Comparison of ENCODE assay signal across 19 cellular contexts in genomic region chr6:37143585-37143984, GRCh38. TPM values are rescaled to one million over a fixed set of nuclear protein-coding genes. Genes with fewer than 3 reads are reported as not detected.
DNase-seq lines count a peak whose midpoint lies in the region; ATAC-seq and TF ChIP-seq lines count a peak whose summit lies in the region.
"Had no signal": no experiment of that assay in that cellular context is flagged by ENCODE, and none has a peak within 500 bp of the region (broad histone marks: within the 10 kb centered on the region; RNA-seq: fewer than 3 reads in every experiment).

No MANE protein-coding gene starts in this region.

- H3K4me1 ChIP-seq in lower lobe of right lung, result peaks cover 6% of the 10 kb centered on the region
- peaks cover 0 to 33% (median 2%) of the 10 kb centered on the region in 4 donors for H3K4me1 ChIP-seq in tibial artery

- H3K36me3 ChIP-seq in lower lobe of right lung (no peaks in the 10 kb centered on the region), tibial artery (no peaks in the 10 kb centered on the region)

- TF ChIP-seq CTCF in lower lobe of right lung (IDR thresholded peaks at IDR 0.05) (no peak), tibial artery (IDR thresholded peaks at IDR 0.05) (no peak)

- no peaks in the 10 kb centered on the region for H3K27me3 ChIP-seq in lower lobe of right lung (ENCODE audit: low read depth)
- no peaks in the 10 kb centered on the region for H3K27me3 ChIP-seq in tibial artery
- H3K27me3 ChIP-seq: body of pancreas had no signal

- H3K9me3 ChIP-seq in lower lobe of right lung (no peaks in the 10 kb centered on the region), tibial artery (no peaks in the 10 kb centered on the region)
- H3K9me3 ChIP-seq: body of pancreas had no signal

- CTCF ChIA-PET in activated CD4-positive, alpha-beta memory T cell treated with anti-CD3 and anti-CD28 coated beads for 36 hours (lab: Charles Lee), result interaction anchor here (1.2 kb wide), 1 partner anchor 28 kb away, joined by 4 read pairs; no protein-coding TSS in a partner anchor
- CTCF ChIA-PET in activated CD4-positive, alpha-beta memory T cell treated with anti-CD3 and anti-CD28 coated beads, Interleukin-2, amount 10 ng/mL, durations not matched to agents 7 days and 5 days (lab: Charles Lee), result no interaction called here

- peak; percentile 26 for ATAC-seq in activated T-helper 17 cell treated with anti-CD3 and anti-CD28 coated beads, Interleukin-2, amount 50 U/mL, for 72 hours (replicated peaks)
- ATAC-seq in lower lobe of right lung, result no peak
- ATAC-seq in effector memory CD8-positive, alpha-beta T cell (replicated peaks), result no peak

- H3K27ac Mint-ChIP-seq in activated CD4-positive, alpha-beta memory T cell treated with anti-CD3 and anti-CD28 coated beads for 36 hours, result peak overlapping the region; percentile 30
- H3K27ac Mint-ChIP-seq in activated CD4-positive, alpha-beta memory T cell treated with anti-CD3 and anti-CD28 coated beads, Interleukin-2, amount 10 ng/mL, durations not matched to agents 7 days and 5 days, result no peak overlapping the region
- H3K27ac Mint-ChIP-seq in activated T-helper 17 cell treated with anti-CD3 and anti-CD28 coated beads, Interleukin-2, amount 50 U/mL, for 72 hours, result peak overlapping the region; percentile 69
- peak overlapping the region in 1 of 2 donors; percentile 62 for H3K27ac Mint-ChIP-seq in effector memory CD8-positive, alpha-beta T cell

- no peak overlapping the region for H3K4me3 ChIP-seq in lower lobe of right lung
- no peak overlapping the region for H3K4me3 ChIP-seq in tibial artery
- H3K4me3 ChIP-seq: body of pancreas had no signal

- intact Hi-C loops in activated CD4-positive, alpha-beta memory T cell treated with anti-CD3 and anti-CD28 coated beads for 36 hours (cut with micrococcal nuclease), result no loop called here
- intact Hi-C loops in lower lobe of right lung (cut with DNase I) (no loop called here), tibial artery (cut with DNase I; ENCODE audit: low total_unique reads) (no loop called here)

- no peak overlapping the region for H3K4me3 Mint-ChIP-seq in activated CD4-positive, alpha-beta memory T cell treated with anti-CD3 and anti-CD28 coated beads for 36 hours
- H3K4me3 Mint-ChIP-seq in activated CD4-positive, alpha-beta memory T cell treated with anti-CD3 and anti-CD28 coated beads, Interleukin-2, amount 10 ng/mL, durations not matched to agents 7 days and 5 days, result no peak overlapping the region
- H3K4me3 Mint-ChIP-seq in activated T-helper 17 cell treated with anti-CD3 and anti-CD28 coated beads, Interleukin-2, amount 50 U/mL, for 72 hours, result no peak overlapping the region
- H3K4me3 Mint-ChIP-seq in effector memory CD8-positive, alpha-beta T cell, result no peak overlapping the region

- no peaks in the 10 kb centered on the region for H3K27me3 Mint-ChIP-seq in activated CD4-positive, alpha-beta memory T cell treated with anti-CD3 and anti-CD28 coated beads for 36 hours
- no peaks in the 10 kb centered on the region for H3K27me3 Mint-ChIP-seq in activated CD4-positive, alpha-beta memory T cell treated with anti-CD3 and anti-CD28 coated beads, Interleukin-2, amount 10 ng/mL, durations not matched to agents 7 days and 5 days
- no peaks in the 10 kb centered on the region for H3K27me3 Mint-ChIP-seq in activated T-helper 17 cell treated with anti-CD3 and anti-CD28 coated beads, Interleukin-2, amount 50 U/mL, for 72 hours
- H3K27me3 Mint-ChIP-seq in effector memory CD8-positive, alpha-beta T cell, result no peaks in the 10 kb centered on the region

- H3K4me1 Mint-ChIP-seq in activated CD4-positive, alpha-beta memory T cell treated with anti-CD3 and anti-CD28 coated beads for 36 hours (ENCODE audit: low read depth), result peaks cover 30% of the 10 kb centered on the region
- peaks cover 24% of the 10 kb centered on the region for H3K4me1 Mint-ChIP-seq in activated CD4-positive, alpha-beta memory T cell treated with anti-CD3 and anti-CD28 coated beads, Interleukin-2, amount 10 ng/mL, durations not matched to agents 7 days and 5 days
- peaks cover 20% of the 10 kb centered on the region for H3K4me1 Mint-ChIP-seq in activated T-helper 17 cell treated with anti-CD3 and anti-CD28 coated beads, Interleukin-2, amount 50 U/mL, for 72 hours
- H3K4me1 Mint-ChIP-seq in effector memory CD8-positive, alpha-beta T cell (ENCODE audit: low read depth in 2 of 2), result peaks cover 0 to 10% of the 10 kb centered on the region in 2 donors

- no peaks in the 10 kb centered on the region for H3K9me3 Mint-ChIP-seq in activated CD4-positive, alpha-beta memory T cell treated with anti-CD3 and anti-CD28 coated beads for 36 hours
- no peaks in the 10 kb centered on the region for H3K9me3 Mint-ChIP-seq in activated CD4-positive, alpha-beta memory T cell treated with anti-CD3 and anti-CD28 coated beads, Interleukin-2, amount 10 ng/mL, durations not matched to agents 7 days and 5 days
- H3K9me3 Mint-ChIP-seq in activated T-helper 17 cell treated with anti-CD3 and anti-CD28 coated beads, Interleukin-2, amount 50 U/mL, for 72 hours, result no peaks in the 10 kb centered on the region
- H3K9me3 Mint-ChIP-seq in effector memory CD8-positive, alpha-beta T cell, result no peaks in the 10 kb centered on the region

- no peaks in the 10 kb centered on the region for H3K36me3 Mint-ChIP-seq in activated CD4-positive, alpha-beta memory T cell treated with anti-CD3 and anti-CD28 coated beads for 36 hours
- no peaks in the 10 kb centered on the region for H3K36me3 Mint-ChIP-seq in activated CD4-positive, alpha-beta memory T cell treated with anti-CD3 and anti-CD28 coated beads, Interleukin-2, amount 10 ng/mL, durations not matched to agents 7 days and 5 days (ENCODE audit: low read depth)
- H3K36me3 Mint-ChIP-seq in activated T-helper 17 cell treated with anti-CD3 and anti-CD28 coated beads, Interleukin-2, amount 50 U/mL, for 72 hours (ENCODE audit: low read depth), result no peaks in the 10 kb centered on the region
- H3K36me3 Mint-ChIP-seq in effector memory CD8-positive, alpha-beta T cell (ENCODE audit: insufficient read depth), result no peaks in the 10 kb centered on the region

- POLR2A ChIA-PET in activated CD4-positive, alpha-beta memory T cell treated with anti-CD3 and anti-CD28 coated beads for 36 hours (lab: Charles Lee), result no interaction called here
- POLR2A ChIA-PET in activated CD4-positive, alpha-beta memory T cell treated with anti-CD3 and anti-CD28 coated beads, Interleukin-2, amount 10 ng/mL, durations not matched to agents 7 days and 5 days (lab: Charles Lee), result interaction anchor here (1.5 kb wide), 1 partner anchor 28 kb away, joined by 3 read pairs; no protein-coding TSS in a partner anchor

- DNase-seq in activated CD4-positive, alpha-beta memory T cell treated with anti-CD3 and anti-CD28 coated beads for 36 hours, result no peak
- no peak for DNase-seq in activated CD4-positive, alpha-beta memory T cell treated with anti-CD3 and anti-CD28 coated beads, Interleukin-2, amount 10 ng/mL, durations not matched to agents 7 days and 5 days
- DNase-seq in lower lobe of right lung, result no peak
- DNase-seq in tibial artery, result no peak
- DNase-seq in effector memory CD8-positive, alpha-beta T cell, result no peak
- DNase-seq in central memory CD4-positive, alpha-beta T cell, result no peak
- no peak for DNase-seq in stimulated activated CD4-positive, alpha-beta T cell treated with anti-CD3 and anti-CD28 coated beads, Interleukin-15, amount 100 ng/mL, for 24 hours
- DNase-seq: activated naive CD4-positive, alpha-beta T cell; COR-L47; effector memory CD4-positive, alpha-beta T cell; GF-D8; H7; midbrain; NCI-H2081; NCI-H774; posterior cingulate gyrus; stimulated activated CD4-positive, alpha-beta T cell treated with anti-CD3 and anti-CD28 coated beads, Interleukin-1b, Interleukin-23, amount 100 ng/mL, for 48 hours had no signal

- H3K27ac ChIP-seq in lower lobe of right lung (peak overlapping the region; percentile 7), tibial artery (peak overlapping the region; percentile 59 to 70)
- H3K27ac ChIP-seq: body of pancreas had no signal

RNA-seq across cellular contexts. Expression of gene PIM1, which starts 26.4 kb away (rescaled TPM):
- total RNA-seq in activated CD4-positive, alpha-beta memory T cell treated with anti-CD3 and anti-CD28 coated beads for 36 hours, result 100 to 1,000 TPM; 204 TPM
- 100 to 1,000 TPM; 497 to 505 TPM for total RNA-seq in activated CD4-positive, alpha-beta memory T cell treated with anti-CD3 and anti-CD28 coated beads, Interleukin-2, amount 10 ng/mL, durations not matched to agents 7 days and 5 days
- total RNA-seq in activated T-helper 17 cell treated with anti-CD3 and anti-CD28 coated beads, Interleukin-2, amount 50 U/mL, for 72 hours, result 100 to 1,000 TPM; 246 to 403 TPM
- total RNA-seq in lower lobe of right lung, result 56.8 TPM
